In genomic region chr19:18845961-18846360, GRCh38 we compare ENCODE assay signal across 18 cellular contexts. TPM values are rescaled to one million over a fixed set of nuclear protein-coding genes. Genes with fewer than 3 reads are reported as not detected.
"Had no signal": no experiment of that assay in that cellular context is flagged by ENCODE, and none has a peak within 500 bp of the region (broad histone marks: within the 10 kb centered on the region; RNA-seq: fewer than 3 reads in every experiment).

No MANE protein-coding gene starts in this region.

- H3K36me3 ChIP-seq: uterus had no signal

- H3K4me3 ChIP-seq: esophagus muscularis mucosa, lung, tibial artery, uterus had no signal

- H3K27me3 Mint-ChIP-seq: activated CD4-positive, alpha-beta T cell treated with anti-CD3 and anti-CD28 coated beads, Interleukin-2, amount 10 ng/mL, durations not matched to agents 7 days and 5 days; activated naive CD8-positive, alpha-beta T cell treated with anti-CD3 and anti-CD28 coated beads, Interleukin-2, amount 10 ng/mL, durations not matched to agents 7 days and 5 days had no signal

- H3K27me3 ChIP-seq: esophagus muscularis mucosa, tibial artery, uterus had no signal

- H3K9me3 ChIP-seq: esophagus muscularis mucosa, tibial artery, uterus had no signal

- H3K9me3 Mint-ChIP-seq: activated CD4-positive, alpha-beta T cell treated with anti-CD3 and anti-CD28 coated beads, Interleukin-2, amount 10 ng/mL, durations not matched to agents 7 days and 5 days; activated naive CD8-positive, alpha-beta T cell treated with anti-CD3 and anti-CD28 coated beads, Interleukin-2, amount 10 ng/mL, durations not matched to agents 7 days and 5 days; activated T-helper 1 cell treated with anti-CD3 and anti-CD28 coated beads, Interleukin-12 subunit alpha, Interleukin-12 subunit beta, Interleukin-2, Interleukin-4 antibody, amounts not matched to agents 30 ng/mL and 10 ng/mL and 1 ng/mL, durations not matched to agents 14 hours and 24 hours and 36 hours had no signal

- DNase-seq: activated CD4-positive, alpha-beta T cell treated with anti-CD3 and anti-CD28 coated beads, Interleukin-2, amount 10 ng/mL, durations not matched to agents 7 days and 5 days; activated CD8-positive, alpha-beta memory T cell treated with anti-CD3 and anti-CD28 coated beads, Interleukin-2, amount 50 U/mL, for 48 hours; activated naive CD4-positive, alpha-beta T cell; activated naive CD8-positive, alpha-beta T cell treated with anti-CD3 and anti-CD28 coated beads, Interleukin-2, amount 10 ng/mL, durations not matched to agents 7 days and 5 days; glutamatergic neuron; hypothalamus; kidney glomerular epithelial cell; midbrain; stimulated activated CD4-positive, alpha-beta T cell treated with anti-CD3 and anti-CD28 coated beads, Interleukin-2, amount 100 ng/mL, for 48 hours; stimulated activated naive CD4-positive, alpha-beta T cell; T-helper 2 cell; tibial artery; uterus had no signal

- H3K27ac Mint-ChIP-seq: activated CD4-positive, alpha-beta T cell treated with anti-CD3 and anti-CD28 coated beads, Interleukin-2, amount 10 ng/mL, durations not matched to agents 7 days and 5 days; activated naive CD8-positive, alpha-beta T cell treated with anti-CD3 and anti-CD28 coated beads, Interleukin-2, amount 10 ng/mL, durations not matched to agents 7 days and 5 days had no signal

- H3K4me3 Mint-ChIP-seq: activated CD4-positive, alpha-beta T cell treated with anti-CD3 and anti-CD28 coated beads, Interleukin-2, amount 10 ng/mL, durations not matched to agents 7 days and 5 days; activated naive CD8-positive, alpha-beta T cell treated with anti-CD3 and anti-CD28 coated beads, Interleukin-2, amount 10 ng/mL, durations not matched to agents 7 days and 5 days; activated T-helper 1 cell treated with anti-CD3 and anti-CD28 coated beads, Interleukin-12 subunit alpha, Interleukin-12 subunit beta, Interleukin-2, Interleukin-4 antibody, amounts not matched to agents 30 ng/mL and 10 ng/mL and 1 ng/mL, durations not matched to agents 14 hours and 24 hours and 36 hours had no signal

RNA-seq across cellular contexts. Expression of gene CERS1, which starts 50.0 kb away (rescaled TPM):
- total RNA-seq: activated CD4-positive, alpha-beta T cell treated with anti-CD3 and anti-CD28 coated beads, Interleukin-2, amount 10 ng/mL, durations not matched to agents 7 days and 5 days; activated naive CD8-positive, alpha-beta T cell treated with anti-CD3 and anti-CD28 coated beads, Interleukin-2, amount 10 ng/mL, durations not matched to agents 7 days and 5 days; activated T-helper 1 cell treated with anti-CD3 and anti-CD28 coated beads, Interleukin-12 subunit alpha, Interleukin-12 subunit beta, Interleukin-2, Interleukin-4 antibody, amounts not matched to agents 30 ng/mL and 10 ng/mL and 1 ng/mL, durations not matched to agents 14 hours and 24 hours and 36 hours; subcutaneous adipose tissue had no signal

RNA-seq across cellular contexts. Expression of gene COMP, which starts 54.9 kb away (rescaled TPM):
- total RNA-seq: activated CD4-positive, alpha-beta T cell treated with anti-CD3 and anti-CD28 coated beads, Interleukin-2, amount 10 ng/mL, durations not matched to agents 7 days and 5 days; activated naive CD8-positive, alpha-beta T cell treated with anti-CD3 and anti-CD28 coated beads, Interleukin-2, amount 10 ng/mL, durations not matched to agents 7 days and 5 days; activated T-helper 1 cell treated with anti-CD3 and anti-CD28 coated beads, Interleukin-12 subunit alpha, Interleukin-12 subunit beta, Interleukin-2, Interleukin-4 antibody, amounts not matched to agents 30 ng/mL and 10 ng/mL and 1 ng/mL, durations not matched to agents 14 hours and 24 hours and 36 hours; dermis microvascular lymphatic vessel endothelial cell had no signal
